1 cellular context compared by ENCODE assay signal in the genomic region with DNA sequence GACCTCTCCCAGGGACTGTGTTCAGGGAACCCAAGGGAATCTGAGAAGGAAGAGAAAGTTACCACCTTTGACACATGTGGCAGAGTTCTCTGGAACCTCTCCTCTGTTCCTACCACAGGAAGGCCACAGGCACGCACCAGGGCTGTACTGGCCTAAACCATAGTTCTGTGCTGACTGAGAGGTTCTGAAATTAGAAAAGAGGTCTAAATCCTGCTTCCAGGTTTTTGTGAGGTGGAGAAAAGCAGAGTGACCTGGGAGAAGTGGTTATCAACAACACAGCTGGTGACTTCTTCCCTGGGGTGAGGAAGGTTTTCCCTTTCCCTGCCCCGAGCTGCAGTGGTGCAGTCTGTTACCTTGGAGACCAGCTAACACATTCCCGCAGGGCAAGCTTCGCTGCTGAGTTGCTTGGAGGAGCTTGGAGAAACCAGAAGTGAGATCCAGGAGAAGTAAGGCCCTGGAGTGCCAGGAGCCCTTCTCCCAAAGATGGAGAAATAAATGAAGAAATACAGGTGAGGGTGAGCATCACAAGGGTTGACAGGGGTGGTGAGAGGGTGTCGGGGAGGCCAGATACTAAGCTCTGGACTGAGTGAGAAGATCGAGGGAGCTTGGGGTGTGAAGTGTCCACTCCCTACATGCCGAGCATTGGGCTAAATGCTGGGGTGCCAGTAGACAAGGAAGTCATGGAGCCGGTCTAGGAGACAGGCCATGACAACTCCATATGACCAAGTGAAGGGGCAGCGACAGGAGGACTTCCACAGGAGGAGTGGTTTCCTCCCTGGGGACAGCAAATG.
TF ChIP-seq lines count a peak whose summit lies in the region.

Gene VWA3A (plus strand): TSS at position 399 of the 791 bp plus-strand sequence. CDS start 97 bp downstream, at position 496.

TF ChIP-seq in H1, 55 proteins besides CTCF, POLR2A, EP300 and RAD21 (continued from another document):
- TF ChIP-seq, protein P1, sequence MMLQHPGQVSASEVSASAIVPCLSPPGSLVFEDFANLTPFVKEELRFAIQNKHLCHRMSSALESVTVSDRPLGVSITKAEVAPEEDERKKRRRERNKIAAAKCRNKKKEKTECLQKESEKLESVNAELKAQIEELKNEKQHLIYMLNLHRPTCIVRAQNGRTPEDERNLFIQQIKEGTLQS (IDR thresholded peaks at IDR 0.05; ENCODE audit: insufficient read depth, low read depth, low read length): no peak
- TF ChIP-seq BACH1 (IDR thresholded peaks at IDR 0.05; ENCODE audit: low read length): no peak
- TF ChIP-seq MAFK (IDR thresholded peaks at IDR 0.05; ENCODE audit: low read depth, low read length): no peak
- no peak for TF ChIP-seq KDM5A (IDR thresholded peaks at IDR 0.05; ENCODE audit: low read length)
- no peak for TF ChIP-seq YY1 (IDR thresholded peaks at IDR 0.05; ENCODE audit: low read depth, low read length)
- TF ChIP-seq SRF (IDR thresholded peaks at IDR 0.05; ENCODE audit: low read depth, low read length): no peak
- TF ChIP-seq CHD1 (IDR thresholded peaks at IDR 0.05; ENCODE audit: low read depth, low read length): peak; percentile 80
- TF ChIP-seq RBBP5 (IDR thresholded peaks at IDR 0.05; ENCODE audit: borderline replicate concordance, low read depth, low read length): no peak
- TF ChIP-seq RNF2 (IDR thresholded peaks at IDR 0.05; ENCODE audit: borderline replicate concordance, low read depth, low read length, missing control alignments, poor library complexity, severe bottlenecking): no peak
- TF ChIP-seq SP2 (IDR thresholded peaks at IDR 0.05; ENCODE audit: low read length): no peak
- no peak for TF ChIP-seq RXRA (IDR thresholded peaks at IDR 0.05; ENCODE audit: insufficient read depth, low read depth, low read length)
- no peak for TF ChIP-seq TAF1 (IDR thresholded peaks at IDR 0.05; ENCODE audit: low read depth, low read length)
- 0 out of 2 replicates have a peak, but pooled peaks have one; percentile 40 for TF ChIP-seq TEAD4 (IDR thresholded peaks at IDR 0.05; ENCODE audit: low read depth, low read length)
- no peak for TF ChIP-seq BRCA1 (IDR thresholded peaks at IDR 0.05; ENCODE audit: low read depth, low read length)
